17 cellular contexts compared by ENCODE assay signal in the genomic region with DNA sequence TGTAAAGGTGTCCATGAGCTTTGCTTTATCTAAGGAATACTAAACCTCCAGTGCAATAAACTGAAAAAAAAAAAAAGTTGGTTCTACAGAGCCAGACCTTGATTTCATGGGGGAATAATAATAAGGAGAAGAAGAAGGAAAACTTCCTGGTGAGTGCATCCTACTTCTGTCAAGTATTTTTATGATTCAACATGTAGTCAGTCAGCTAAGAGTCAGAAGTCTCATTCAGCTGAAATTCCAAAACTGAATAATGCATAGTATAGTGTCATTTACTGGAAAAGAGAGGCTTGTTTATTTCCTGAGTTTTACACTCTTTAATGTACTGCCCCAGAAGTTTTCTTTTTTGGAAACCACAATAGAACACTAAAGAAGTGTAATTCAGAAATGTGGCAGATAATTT.
DNase-seq lines count a peak whose midpoint lies in the region; ATAC-seq and TF ChIP-seq lines count a peak whose summit lies in the region.
"Had no signal": no experiment of that assay in that cellular context is flagged by ENCODE, and none has a peak within 500 bp of the region (broad histone marks: within the 10 kb centered on the region; RNA-seq: fewer than 3 reads in every experiment).

No MANE protein-coding gene starts in this region.

- H3K9me3 ChIP-seq in SJSA1 (replicated peaks): no peaks in the 10 kb centered on the region
- H3K9me3 ChIP-seq in smooth muscle cell (replicated peaks; ENCODE audit: low read depth): no peaks in the 10 kb centered on the region
- H3K9me3 ChIP-seq: thyroid gland had no signal

- peak overlapping the region; percentile 22 for H2AFZ ChIP-seq in smooth muscle cell (ENCODE audit: low read depth)
- H2AFZ ChIP-seq: parathyroid adenoma had no signal

- intact Hi-C loops in dorsolateral prefrontal cortex (cut with DNase I): no loop called here

- peaks cover 12% of the 10 kb centered on the region for H3K36me3 ChIP-seq in SJSA1
- no peaks in the 10 kb centered on the region for H3K36me3 ChIP-seq in smooth muscle cell (ENCODE audit: low read depth)
- H3K36me3 ChIP-seq: thyroid gland had no signal

- H3K4me3 ChIP-seq in SJSA1 (no peak overlapping the region), fibroblast of mammary gland (ENCODE audit: control insufficient read depth, low read depth, low read length) (peak overlapping the region; percentile 32), smooth muscle cell (no peak overlapping the region), dorsolateral prefrontal cortex (no peak overlapping the region)
- H3K4me3 ChIP-seq: thyroid gland had no signal

- peak overlapping the region; percentile 69 for H3K4me2 ChIP-seq in smooth muscle cell

- peaks cover 7 to 14% of the 10 kb centered on the region in 2 donors for H3K9me3 Mint-ChIP-seq in activated T-cell treated with anti-CD3 and anti-CD28 coated beads, Interleukin-2, amount 50 U/mL, for 72 hours

- H3K27ac Mint-ChIP-seq in activated T-cell treated with anti-CD3 and anti-CD28 coated beads, Interleukin-2, amount 50 U/mL, for 72 hours: peak overlapping the region; percentile 12

- no peak overlapping the region for H3K4me3 Mint-ChIP-seq in activated T-cell treated with anti-CD3 and anti-CD28 coated beads, Interleukin-2, amount 50 U/mL, for 72 hours
- H3K4me3 Mint-ChIP-seq: central memory CD8-positive, alpha-beta T cell had no signal

- no peak for DNase-seq in activated T-cell treated with anti-CD3 and anti-CD28 coated beads, Interleukin-2, amount 50 U/mL, for 72 hours
- no peak for DNase-seq in activated T-cell treated with anti-CD3 and anti-CD28 coated beads, Interleukin-2, amount 50 U/mL, for 48 hours
- DNase-seq in SJSA1 (ENCODE audit: low read depth in 1 of 2, low spot score in 2 of 2): peak in 1 of 2 experiments; percentile 65
- peak; percentile 76 for DNase-seq in fibroblast of mammary gland (ENCODE audit: low read depth)
- no peak for DNase-seq in smooth muscle cell (lab: John Stamatoyannopoulos, UW; ENCODE audit: unreplicated experiment)
- no peak for DNase-seq in dorsolateral prefrontal cortex
- no peak for DNase-seq in central memory CD4-positive, alpha-beta T cell
- no peak for DNase-seq in SW480 (ENCODE audit: low spot score)
- DNase-seq: erythroblast, KBM-7, NCI-H1694 treated with DMSO at 0.1 percent for 48 hours, NCI-H524 treated with DMSO at 0.1 percent for 48 hours, SHP77 treated with DMSO at 0.1 percent for 48 hours, thyroid gland had no signal

- no peak for ATAC-seq in activated T-cell treated with anti-CD3 and anti-CD28 coated beads, Interleukin-2, amount 50 U/mL, for 72 hours (replicated peaks in 1 of 2)

- H3K4me1 Mint-ChIP-seq in activated T-cell treated with anti-CD3 and anti-CD28 coated beads, Interleukin-2, amount 50 U/mL, for 72 hours (ENCODE audit: low read depth): no peaks in the 10 kb centered on the region
- H3K4me1 Mint-ChIP-seq: central memory CD8-positive, alpha-beta T cell had no signal

- no peaks in the 10 kb centered on the region for H4K20me1 ChIP-seq in smooth muscle cell (ENCODE audit: low read depth)

- H3K79me2 ChIP-seq in smooth muscle cell (ENCODE audit: low read depth): no peaks in the 10 kb centered on the region
- H3K79me2 ChIP-seq: parathyroid adenoma had no signal

- H3K4me1 ChIP-seq in SJSA1 (replicated peaks): peaks cover 26% of the 10 kb centered on the region
- H3K4me1 ChIP-seq in smooth muscle cell (ENCODE audit: low read depth): peaks cover 11% of the 10 kb centered on the region
- H3K4me1 ChIP-seq: parathyroid adenoma, thyroid gland had no signal

- H3K27me3 ChIP-seq in SJSA1 (replicated peaks) (no peaks in the 10 kb centered on the region), smooth muscle cell (ENCODE audit: low read depth) (no peaks in the 10 kb centered on the region), dorsolateral prefrontal cortex (peaks cover 0 to 6% (median 0%) of the 10 kb centered on the region in 45 donors)
- H3K27me3 ChIP-seq: thyroid gland had no signal

- peaks cover 0 to 12% of the 10 kb centered on the region in 2 donors for H3K36me3 Mint-ChIP-seq in activated T-cell treated with anti-CD3 and anti-CD28 coated beads, Interleukin-2, amount 50 U/mL, for 72 hours (ENCODE audit: insufficient read depth in 2 of 2)

- H3K27ac ChIP-seq in SJSA1 (peak overlapping the region; percentile 59), smooth muscle cell (ENCODE audit: low read depth) (peak overlapping the region; percentile 53), dorsolateral prefrontal cortex (no peak overlapping the region)
- H3K27ac ChIP-seq: 22Rv1, parathyroid adenoma, thyroid gland had no signal

- H3K9ac ChIP-seq in smooth muscle cell (ENCODE audit: low read depth): no peak overlapping the region
- H3K9ac ChIP-seq: parathyroid adenoma had no signal

- no peak for TF ChIP-seq CTCF in fibroblast of mammary gland (conservative IDR thresholded peaks at IDR 0.05; ENCODE audit: control insufficient read depth, insufficient read depth, low read depth, low read length)
- no peak for TF ChIP-seq CTCF in smooth muscle cell (IDR thresholded peaks at IDR 0.05; ENCODE audit: borderline replicate concordance, insufficient read depth, poor library complexity, severe bottlenecking)
- no peak for TF ChIP-seq CTCF in dorsolateral prefrontal cortex (IDR thresholded peaks at IDR 0.05 in 54 of 56, conservative IDR thresholded peaks at IDR 0.05 in 2 of 56; ENCODE audit: low read depth in 1 of 56, partially characterized antibody in 56 of 56)

- no peaks in the 10 kb centered on the region for H3K27me3 Mint-ChIP-seq in activated T-cell treated with anti-CD3 and anti-CD28 coated beads, Interleukin-2, amount 50 U/mL, for 72 hours (ENCODE audit: low read depth)

- H3F3A ChIP-seq in smooth muscle cell (ENCODE audit: low read depth): no peaks in the 10 kb centered on the region

Comparison
In these comparisons a context has a peak if more than half of its experiments do, and no peak if none do; other contexts are left out.
1. H3K27ac ChIP-seq: peak in SJSA1 (single experiment) and smooth muscle cell (single experiment); none in dorsolateral prefrontal cortex (0 of 59).